16 cellular contexts compared by ENCODE assay signal in genomic region chr5:178286226-178287090, GRCh38.
"Had no signal": no experiment of that assay in that cellular context is flagged by ENCODE, and none has a peak within 500 bp of the region (broad histone marks: within the 10 kb centered on the region; RNA-seq: fewer than 3 reads in every experiment).

No MANE protein-coding gene starts in this region.

- DNase-seq: activated CD4-positive, alpha-beta memory T cell treated with anti-CD3 and anti-CD28 coated beads for 36 hours; activated CD4-positive, alpha-beta T cell treated with anti-CD3 and anti-CD28 coated beads for 4 hours; activated CD8-positive, alpha-beta memory T cell treated with anti-CD3 and anti-CD28 coated beads, Interleukin-2, amount 10 ng/mL, durations not matched to agents 7 days and 5 days; amniotic stem cell; effector memory CD8-positive, alpha-beta T cell; esophagus squamous epithelium; left colon; stimulated activated CD4-positive, alpha-beta T cell treated with anti-CD3 and anti-CD28 coated beads, Interleukin-12 subunit alpha, Interleukin-12 subunit beta, amount 100 ng/mL, for 4 hours; stimulated activated CD4-positive, alpha-beta T cell treated with anti-CD3 and anti-CD28 coated beads, Interleukin-2, amount 100 ng/mL, for 24 hours; trophoblast cell had no signal

- H2AFZ ChIP-seq: hepatocyte had no signal

- H3K36me3 Mint-ChIP-seq: mesothelial cell of epicardium, WTC11 had no signal

- H3K4me1 Mint-ChIP-seq: activated CD8-positive, alpha-beta memory T cell treated with anti-CD3 and anti-CD28 coated beads, Interleukin-2, amount 10 ng/mL, durations not matched to agents 7 days and 5 days; WTC11 had no signal

- H3K27ac ChIP-seq: esophagus squamous epithelium, hepatocyte had no signal

- H3K27ac Mint-ChIP-seq: activated CD4-positive, alpha-beta memory T cell treated with anti-CD3 and anti-CD28 coated beads for 36 hours; activated CD8-positive, alpha-beta memory T cell treated with anti-CD3 and anti-CD28 coated beads, Interleukin-2, amount 10 ng/mL, durations not matched to agents 7 days and 5 days; activated naive CD8-positive, alpha-beta T cell; effector memory CD8-positive, alpha-beta T cell; mesothelial cell of epicardium; natural killer cell treated with Interleukin-12 subunit alpha and Interleukin-12 subunit beta and Interleukin-15 and Interleukin-18, amount 100 ng/mL, for 72 hours; stimulated activated naive CD8-positive, alpha-beta T cell treated with anti-CD3 and anti-CD28 coated beads, Interleukin-15, Interleukin-2, amounts not matched to agents 100 ng/mL and 50 ng/mL, for 24 hours; WTC11 had no signal

- H3K27me3 ChIP-seq: hepatocyte had no signal

- H3K36me3 ChIP-seq: esophagus squamous epithelium had no signal

- H3K27me3 Mint-ChIP-seq: stimulated activated naive CD8-positive, alpha-beta T cell treated with anti-CD3 and anti-CD28 coated beads, Interleukin-15, Interleukin-2, amounts not matched to agents 100 ng/mL and 50 ng/mL, for 24 hours had no signal

- ATAC-seq: activated CD8-positive, alpha-beta memory T cell treated with anti-CD3 and anti-CD28 coated beads, Interleukin-2, amount 10 ng/mL, durations not matched to agents 7 days and 5 days; effector memory CD8-positive, alpha-beta T cell; left colon; WTC11 had no signal

- H3K4me3 Mint-ChIP-seq: activated CD4-positive, alpha-beta memory T cell treated with anti-CD3 and anti-CD28 coated beads for 36 hours; activated CD8-positive, alpha-beta memory T cell treated with anti-CD3 and anti-CD28 coated beads, Interleukin-2, amount 10 ng/mL, durations not matched to agents 7 days and 5 days; activated naive CD8-positive, alpha-beta T cell; effector memory CD8-positive, alpha-beta T cell; mesothelial cell of epicardium; natural killer cell treated with Interleukin-12 subunit alpha and Interleukin-12 subunit beta and Interleukin-15 and Interleukin-18, amount 100 ng/mL, for 72 hours; stimulated activated naive CD8-positive, alpha-beta T cell treated with anti-CD3 and anti-CD28 coated beads, Interleukin-15, Interleukin-2, amounts not matched to agents 100 ng/mL and 50 ng/mL, for 24 hours; WTC11 had no signal

- H3K4me2 ChIP-seq: hepatocyte had no signal

- H3K4me3 ChIP-seq: esophagus squamous epithelium, hepatocyte had no signal

- H3K79me2 ChIP-seq: hepatocyte had no signal
